ENCODE assay signal across 10 cellular contexts in the genomic region with DNA sequence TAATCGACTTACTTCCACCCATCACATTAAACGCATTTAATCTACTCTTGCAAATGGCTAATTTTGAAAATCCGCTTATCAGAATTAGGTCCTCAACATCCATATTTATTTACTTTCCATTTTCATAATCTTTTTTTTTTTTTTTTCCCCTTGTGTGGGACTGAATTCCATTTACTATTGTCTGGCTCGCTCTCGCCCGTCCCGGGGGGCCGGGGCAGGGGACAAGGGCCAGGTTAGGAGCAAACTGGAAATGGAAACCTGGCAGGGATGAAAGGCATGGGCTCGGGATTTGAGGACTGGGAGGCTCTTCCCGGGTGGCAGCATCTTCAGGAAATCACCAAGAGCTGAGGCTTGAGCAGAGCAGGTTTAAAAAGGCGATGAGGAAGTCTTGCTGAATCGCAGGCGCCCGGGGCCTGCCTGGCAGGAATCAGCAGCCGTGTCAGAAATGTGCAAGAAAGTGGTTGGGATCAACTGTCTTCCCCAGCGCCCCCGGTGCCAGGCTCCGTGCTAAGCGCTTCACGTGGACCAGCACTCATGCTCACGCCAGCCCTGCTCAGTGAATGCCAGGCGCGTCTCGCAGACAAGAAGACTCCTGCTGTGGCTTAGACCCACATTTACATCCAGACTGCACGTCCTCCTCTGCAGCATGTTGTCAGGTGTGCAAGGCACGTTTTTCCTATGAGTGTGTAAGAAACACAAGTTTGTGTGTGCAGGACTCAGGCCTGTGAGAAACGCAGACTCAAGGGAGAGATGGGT.
DNase-seq lines count a peak whose midpoint lies in the region; ATAC-seq, FAIRE-seq and TF ChIP-seq lines count a peak whose summit lies in the region.
"Had no signal": no experiment of that assay in that cellular context is flagged by ENCODE, and none has a peak within 500 bp of the region (broad histone marks: within the 10 kb centered on the region; RNA-seq: fewer than 3 reads in every experiment).

No MANE protein-coding gene starts in this region.

- TF ChIP-seq CTCF in Caco-2 (IDR thresholded peaks at IDR 0.05; ENCODE audit: insufficient read depth in 1 of 2, low read depth in 1 of 2, low read length in 1 of 2, severe bottlenecking in 1 of 2, unreplicated experiment in 1 of 2) (no peak), neural cell (IDR thresholded peaks at IDR 0.05; ENCODE audit: poor library complexity, severe bottlenecking) (no peak)

- H3K4me1 Mint-ChIP-seq in Caco-2 (ENCODE audit: low read depth, unreplicated experiment): no peaks in the 10 kb centered on the region

- DNase-seq in Caco-2: no peak
- peak; percentile 5 for DNase-seq in HEK293T (ENCODE audit: extremely low spot score)
- peak; percentile 50 for DNase-seq in ecto neural progenitor cell (ENCODE audit: low spot score)
- no peak for DNase-seq in NCI-H526 treated with DMSO at 0.1 percent for 48 hours (lab: John Stamatoyannopoulos, UW)
- no peak for DNase-seq in NK-92 treated with Interleukin-12 subunit alpha and Interleukin-12 subunit beta, amount 100 ng/mL, for 24 hours (lab: John Stamatoyannopoulos, UW)
- no peak for DNase-seq in GM12891 (ENCODE audit: insufficient read length, low spot score)
- DNase-seq: lower lobe of right lung had no signal

- H3K79me2 ChIP-seq in neural cell (replicated peaks; ENCODE audit: insufficient read depth, low read length): no peaks in the 10 kb centered on the region

- TF ChIP-seq POLR2A in GM12891 (IDR thresholded peaks at IDR 0.05; ENCODE audit: low read depth, low read length): no peak

- CTCF ChIA-PET in Caco-2 (lab: Charles Lee) (interaction anchor here (1.7 kb wide), 1 partner anchor 83 kb away, joined by 14 read pairs; no protein-coding TSS in a partner anchor), HEK293T (lab: Yijun Ruan, JAX) (interaction anchor here (0.7 to 1.5 kb wide), 9 partner anchors 11 to 160 kb away, joined by 3 to 5 read pairs (median 4); no protein-coding TSS in a partner anchor)

- H3K36me3 Mint-ChIP-seq in Caco-2 (ENCODE audit: insufficient read depth, unreplicated experiment): no peaks in the 10 kb centered on the region

- H4K20me1 ChIP-seq in neural cell (ENCODE audit: insufficient read depth): no peaks in the 10 kb centered on the region

- H3K4me1 ChIP-seq in Caco-2: no peaks in the 10 kb centered on the region

- peak overlapping the region; percentile 48 for H2AFZ ChIP-seq in neural cell (ENCODE audit: low read depth, low read length)

- H3K4me3 ChIP-seq in Caco-2 (ENCODE audit: low read depth, low read length) (peak overlapping the region; percentile 23; the same call in 1 of the 2 replicates), neural cell (ENCODE audit: low read length) (peak overlapping the region; percentile 55)
- H3K4me3 ChIP-seq: lower lobe of right lung had no signal

- H3K9me2 ChIP-seq in neural cell (ENCODE audit: insufficient read depth, low read length): no peaks in the 10 kb centered on the region

- no peaks in the 10 kb centered on the region for H3K27me3 ChIP-seq in Caco-2 (replicated peaks; ENCODE audit: control insufficient read depth, insufficient read depth, low read length)
- H3K27me3 ChIP-seq in neural cell (ENCODE audit: insufficient read depth, low read depth, low read length): no peaks in the 10 kb centered on the region

- H3K9me3 ChIP-seq in Caco-2: no peaks in the 10 kb centered on the region
- H3K9me3 ChIP-seq in neural cell (ENCODE audit: low read length): no peaks in the 10 kb centered on the region
- H3K9me3 ChIP-seq: lower lobe of right lung had no signal

- H3F3A ChIP-seq in neural cell (ENCODE audit: insufficient read depth, low read length, poor library complexity, severe bottlenecking): peaks cover 5% of the 10 kb centered on the region

- H3K9ac ChIP-seq in neural cell (ENCODE audit: low read length): peak overlapping the region; percentile 60

- H3K9me3 Mint-ChIP-seq in Caco-2 (ENCODE audit: unreplicated experiment): no peaks in the 10 kb centered on the region
- H3K9me3 Mint-ChIP-seq: T-helper 1 cell treated with Interleukin-12 subunit alpha and Interleukin-12 subunit beta and Interleukin-4 antibody, amounts not matched to agents 30 μg/mL and 1 μg/mL, for 36 hours had no signal

- no peak for FAIRE-seq in GM12891 (lab: Jason Lieb, UNC)

- H3K27me3 Mint-ChIP-seq in Caco-2 (ENCODE audit: insufficient read depth, unreplicated experiment): peaks cover 9% of the 10 kb centered on the region

- peak overlapping the region; percentile 66 for H3K27ac ChIP-seq in neural cell (ENCODE audit: low read length)
- H3K27ac ChIP-seq: lower lobe of right lung had no signal

- no peak for TF ChIP-seq EP300 in neural cell (conservative IDR thresholded peaks at IDR 0.05; ENCODE audit: poor library complexity, severe bottlenecking)

- intact Hi-C loops in Caco-2 (cut with micrococcal nuclease; ENCODE audit: unreplicated experiment): no loop called here

- peak overlapping the region; percentile 31 for H3K4me3 Mint-ChIP-seq in Caco-2 (ENCODE audit: unreplicated experiment)
- H3K4me3 Mint-ChIP-seq: T-helper 1 cell treated with Interleukin-12 subunit alpha and Interleukin-12 subunit beta and Interleukin-4 antibody, amounts not matched to agents 30 μg/mL and 1 μg/mL, for 36 hours had no signal

- no TSS peak for BruUV-seq in Caco-2 (replicated peaks; lab: Mats Ljungman, UMichigan)

- H3K27ac Mint-ChIP-seq in Caco-2 (ENCODE audit: unreplicated experiment): no peak overlapping the region
- H3K27ac Mint-ChIP-seq: T-helper 1 cell treated with Interleukin-12 subunit alpha and Interleukin-12 subunit beta and Interleukin-4 antibody, amounts not matched to agents 30 μg/mL and 1 μg/mL, for 36 hours had no signal

- H3K4me2 ChIP-seq in neural cell (ENCODE audit: low read length): peak overlapping the region; percentile 64

- H3K36me3 ChIP-seq in Caco-2 (ENCODE audit: control insufficient read depth, insufficient read depth, low read length) (no peaks in the 10 kb centered on the region), neural cell (ENCODE audit: insufficient read depth, low read length) (no peaks in the 10 kb centered on the region)
- H3K36me3 ChIP-seq: lower lobe of right lung had no signal

- no peak for ATAC-seq in GM21390 (IDR thresholded peaks at IDR 0.05; ENCODE audit: unreplicated experiment)
- ATAC-seq: lower lobe of right lung had no signal

- TF ChIP-seq RAD21 in neural cell (conservative IDR thresholded peaks at IDR 0.05): no peak

- POLR2A ChIA-PET in Caco-2 (lab: Charles Lee): no interaction called here
- POLR2A ChIA-PET in HEK293T (lab: Yijun Ruan, JAX): no interaction called here

TF ChIP-seq in HEK293T, 16 proteins besides CTCF, POLR2A, EP300 and RAD21:
- TF ChIP-seq SP1 (IDR thresholded peaks at IDR 0.05): no peak
- TF ChIP-seq FOXK2 (IDR thresholded peaks at IDR 0.05): no peak
- TF ChIP-seq ZNF384 (IDR thresholded peaks at IDR 0.05): no peak
- no peak for TF ChIP-seq LEF1 (IDR thresholded peaks at IDR 0.05; ENCODE audit: borderline replicate concordance)
- TF ChIP-seq BHLHE40 (IDR thresholded peaks at IDR 0.05; ENCODE audit: borderline replicate concordance): no peak
- TF ChIP-seq ARNT (IDR thresholded peaks at IDR 0.05): no peak
- TF ChIP-seq L3MBTL2 (conservative IDR thresholded peaks at IDR 0.05): no peak
- TF ChIP-seq TARDBP (IDR thresholded peaks at IDR 0.05): no peak
- TF ChIP-seq FOXA1 (IDR thresholded peaks at IDR 0.05): no peak
- no peak for TF ChIP-seq CTBP1 (IDR thresholded peaks at IDR 0.05; ENCODE audit: borderline replicate concordance)
- TF ChIP-seq ELF4 (IDR thresholded peaks at IDR 0.05): no peak
- no peak for TF ChIP-seq SUZ12 (IDR thresholded peaks at IDR 0.05)
- TF ChIP-seq NFRKB (IDR thresholded peaks at IDR 0.05): no peak
TF ChIP-seq in HEK293T: peak in this region for 0.

TF ChIP-seq in neural cell, 6 proteins besides CTCF, POLR2A, EP300 and RAD21 (continues in another document):
- TF ChIP-seq POLR2AphosphoS5 (IDR thresholded peaks at IDR 0.05): peak; percentile 14

TF ChIP-seq in GM12891, 5 proteins besides CTCF, POLR2A, EP300 and RAD21:
- TF ChIP-seq TAF1 (IDR thresholded peaks at IDR 0.05; ENCODE audit: low read depth, low read length) (no peak), POLR2AphosphoS5 (IDR thresholded peaks at IDR 0.05; ENCODE audit: low read depth, low read length) (no peak), SPI1 (IDR thresholded peaks at IDR 0.05; ENCODE audit: low read depth, low read length) (no peak), POU2F2 (IDR thresholded peaks at IDR 0.05; ENCODE audit: low read depth, low read length) (no peak), PAX5 (IDR thresholded peaks at IDR 0.05; ENCODE audit: insufficient read depth, low read length, severe bottlenecking) (no peak)
TF ChIP-seq in GM12891: peak in this region for 0.

Comparison
In these comparisons a context has a peak if more than half of its experiments do, and no peak if none do; other contexts are left out.
1. DNase-seq: peak in HEK293T (single experiment) and ecto neural progenitor cell (single experiment); none in Caco-2 (0 of 2), NCI-H526 treated with DMSO at 0.1 percent for 48 hours (single experiment), NK-92 treated with Interleukin-12 subunit alpha and Interleukin-12 subunit beta, amount 100 ng/mL, for 24 hours (single experiment) and GM12891 (single experiment).